Comparison of ENCODE assay signal across 1 cellular context in the genomic region with DNA sequence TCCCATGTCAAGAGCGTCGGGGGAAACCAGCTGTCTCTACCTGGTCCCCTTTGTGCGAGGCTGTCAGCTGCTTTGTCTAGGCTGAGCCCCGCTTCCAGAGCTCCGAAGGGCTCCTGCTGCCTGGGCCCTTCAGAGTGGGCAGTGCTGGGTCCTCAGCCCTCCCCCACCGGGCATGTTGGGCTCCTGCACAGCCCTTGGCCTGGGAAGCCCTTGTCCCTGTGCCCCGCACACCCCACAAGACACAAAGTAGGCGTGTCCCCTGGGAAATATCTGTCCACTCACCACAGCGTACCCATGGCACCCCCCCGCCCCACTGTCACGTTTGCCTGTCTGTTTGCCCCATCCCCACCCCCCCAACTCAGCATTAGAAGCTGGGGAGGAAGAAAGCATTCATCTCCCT.
TF ChIP-seq lines count a peak whose summit lies in the region.

No MANE protein-coding gene starts in this region.

TF ChIP-seq in H1, 55 proteins besides CTCF, POLR2A, EP300 and RAD21:
- TF ChIP-seq TCF12 (IDR thresholded peaks at IDR 0.05; ENCODE audit: low read depth, low read length) (no peak), TBP (IDR thresholded peaks at IDR 0.05; ENCODE audit: low read depth, low read length) (no peak), RNF2 (IDR thresholded peaks at IDR 0.05; ENCODE audit: borderline replicate concordance, low read depth, low read length, missing control alignments, poor library complexity, severe bottlenecking) (no peak), CTBP2 (IDR thresholded peaks at IDR 0.05; ENCODE audit: borderline replicate concordance, insufficient read depth, insufficient read length, low read length) (no peak), SIX5 (IDR thresholded peaks at IDR 0.05; ENCODE audit: low read depth, low read length) (no peak), SP1 (IDR thresholded peaks at IDR 0.05; ENCODE audit: low read depth, low read length) (no peak), KDM1A (IDR thresholded peaks at IDR 0.05; ENCODE audit: borderline replicate concordance, low read length) (no peak), POU5F1 (IDR thresholded peaks at IDR 0.05; ENCODE audit: low read depth, low read length) (no peak), SAP30 (IDR thresholded peaks at IDR 0.05; ENCODE audit: insufficient read depth, insufficient replicate concordance, low read length) (no peak), ASH2L (IDR thresholded peaks at IDR 0.05; ENCODE audit: low read length) (no peak), TEAD4 (IDR thresholded peaks at IDR 0.05; ENCODE audit: low read depth, low read length) (no peak), BACH1 (IDR thresholded peaks at IDR 0.05; ENCODE audit: low read length) (no peak), RBBP5 (IDR thresholded peaks at IDR 0.05; ENCODE audit: borderline replicate concordance, low read depth, low read length) (no peak)
- TF ChIP-seq, protein P1, sequence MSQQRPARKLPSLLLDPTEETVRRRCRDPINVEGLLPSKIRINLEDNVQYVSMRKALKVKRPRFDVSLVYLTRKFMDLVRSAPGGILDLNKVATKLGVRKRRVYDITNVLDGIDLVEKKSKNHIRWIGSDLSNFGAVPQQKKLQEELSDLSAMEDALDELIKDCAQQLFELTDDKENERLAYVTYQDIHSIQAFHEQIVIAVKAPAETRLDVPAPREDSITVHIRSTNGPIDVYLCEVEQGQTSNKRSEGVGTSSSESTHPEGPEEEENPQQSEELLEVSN (IDR thresholded peaks at IDR 0.05), result no peak
